In the genomic region with DNA sequence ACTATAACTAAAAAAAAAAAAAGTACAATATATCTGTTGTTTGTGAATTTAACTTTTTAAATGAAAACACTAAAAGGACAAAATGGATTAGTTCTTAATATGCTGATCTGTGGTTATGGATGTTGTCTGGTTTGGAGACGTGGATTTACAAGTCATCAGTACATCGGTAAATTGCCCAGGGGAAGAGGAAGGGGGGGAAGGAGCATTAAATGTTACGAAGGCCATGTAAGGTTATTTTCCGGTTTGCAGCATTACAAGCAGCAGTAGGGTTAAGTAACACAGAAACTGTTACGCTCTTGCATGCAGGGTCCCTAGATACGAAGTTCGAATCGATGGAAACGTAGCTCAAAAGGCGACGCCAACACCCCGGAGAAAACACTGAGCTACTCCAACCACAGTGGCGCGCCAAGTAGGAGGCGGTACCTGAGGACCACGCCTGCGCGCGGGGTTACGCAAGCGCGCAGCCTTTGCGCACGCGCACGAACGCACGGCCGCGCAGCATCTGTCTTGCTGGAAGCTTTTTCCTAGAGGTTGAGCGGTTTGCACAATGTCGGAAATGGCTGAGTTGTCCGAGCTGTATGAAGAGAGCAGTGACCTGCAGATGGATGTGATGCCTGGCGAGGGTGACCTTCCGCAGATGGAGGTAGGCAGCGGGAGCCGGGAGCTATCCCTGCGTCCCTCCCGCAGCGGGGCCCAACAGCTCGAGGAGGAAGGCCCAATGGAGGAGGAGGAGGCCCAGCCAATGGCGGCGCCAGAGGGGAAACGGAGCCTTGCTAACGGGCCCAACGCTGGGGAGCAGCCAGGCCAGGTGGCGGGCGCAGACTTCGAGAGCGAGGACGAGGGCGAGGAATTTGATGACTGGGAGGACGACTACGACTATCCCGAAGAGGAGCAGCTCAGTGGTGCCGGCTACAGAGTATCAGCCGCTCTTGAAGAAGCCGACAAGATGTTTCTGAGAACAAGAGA, we compare ENCODE assay signal across 1 cellular context.
TF ChIP-seq lines count a peak whose summit lies in the region.

Gene EID1, plus strand, starts transcription at position 505 of the 966 bp plus-strand sequence. Its CDS starts 43 bp downstream, at position 548.

TF ChIP-seq in WTC11, 78 proteins besides CTCF, POLR2A, EP300 and RAD21 (continued from another document):
- TF ChIP-seq, protein P1, sequence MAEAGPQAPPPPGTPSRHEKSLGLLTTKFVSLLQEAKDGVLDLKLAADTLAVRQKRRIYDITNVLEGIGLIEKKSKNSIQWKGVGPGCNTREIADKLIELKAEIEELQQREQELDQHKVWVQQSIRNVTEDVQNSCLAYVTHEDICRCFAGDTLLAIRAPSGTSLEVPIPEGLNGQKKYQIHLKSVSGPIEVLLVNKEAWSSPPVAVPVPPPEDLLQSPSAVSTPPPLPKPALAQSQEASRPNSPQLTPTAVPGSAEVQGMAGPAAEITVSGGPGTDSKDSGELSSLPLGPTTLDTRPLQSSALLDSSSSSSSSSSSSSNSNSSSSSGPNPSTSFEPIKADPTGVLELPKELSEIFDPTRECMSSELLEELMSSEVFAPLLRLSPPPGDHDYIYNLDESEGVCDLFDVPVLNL (CRISPR knock-in tag; IDR thresholded peaks at IDR 0.05; ENCODE audit: borderline replicate concordance, low read depth) = no peak
